In genomic region chr18:21111351-21112139, GRCh38 we compare ENCODE assay signal across 1 cellular context.
TF ChIP-seq lines count a peak whose summit lies in the region.

TSS of gene ROCK1 (minus strand) at chr18:21111813. CDS start at chr18:21110910, 903 bp downstream.

TF ChIP-seq in GM12878, 131 proteins besides CTCF, POLR2A, EP300 and RAD21 (continued from another document):
- TF ChIP-seq ELK1 (IDR thresholded peaks at IDR 0.05; ENCODE audit: low read depth, low read length) (peak; percentile 43), FOXM1 (IDR thresholded peaks at IDR 0.05; ENCODE audit: low read depth, low read length) (no peak), CREM (IDR thresholded peaks at IDR 0.05; ENCODE audit: low read depth) (no peak; the same call in 1 of the 2 replicates), EED (IDR thresholded peaks at IDR 0.05; ENCODE audit: low read depth) (no peak), RELB (IDR thresholded peaks at IDR 0.05; ENCODE audit: low read depth) (no peak), BHLHE40 (IDR thresholded peaks at IDR 0.05; ENCODE audit: borderline replicate concordance in 1 of 2, low read depth in 2 of 2, low read length in 1 of 2) (peak in 1 of 2 experiments; percentile 4; a peak in 1 of 4 replicates), SUZ12 (IDR thresholded peaks at IDR 0.05; ENCODE audit: unreplicated experiment) (no peak), E2F8 (IDR thresholded peaks at IDR 0.05; ENCODE audit: low read depth, partially characterized antibody) (no peak), IRF4 (IDR thresholded peaks at IDR 0.05; ENCODE audit: low read depth, low read length) (no peak), RBBP5 (conservative IDR thresholded peaks at IDR 0.05) (0 out of 2 replicates have a peak, but pooled peaks have one; percentile 40), HDGF (IDR thresholded peaks at IDR 0.05) (peak; percentile 64), RAD51 (IDR thresholded peaks at IDR 0.05) (no peak), SREBF2 (IDR thresholded peaks at IDR 0.05; ENCODE audit: low read length) (no peak), EZH2 (IDR thresholded peaks at IDR 0.05; ENCODE audit: borderline replicate concordance, control insufficient read depth, low read depth, low read length) (no peak), ATF7 (IDR thresholded peaks at IDR 0.05; ENCODE audit: low read depth) (no peak), SRF (IDR thresholded peaks at IDR 0.05; ENCODE audit: low read depth in 2 of 2, low read length in 2 of 2) (peak; percentile 80 to 86), CBX5 (IDR thresholded peaks at IDR 0.05; ENCODE audit: low read depth) (0 out of 2 replicates have a peak, but pooled peaks have one; percentile 56), BCL11A (IDR thresholded peaks at IDR 0.05; ENCODE audit: low read depth, low read length) (no peak), CHD2 (IDR thresholded peaks at IDR 0.05; ENCODE audit: borderline replicate concordance, low read depth, low read length) (no peak), BRCA1 (IDR thresholded peaks at IDR 0.05; ENCODE audit: low read depth, low read length) (no peak), NRF1 (conservative IDR thresholded peaks at IDR 0.05; ENCODE audit: low read depth, low read length) (peak; percentile 66)
